ENCODE assay signal across 2 cellular contexts in the genomic region with DNA sequence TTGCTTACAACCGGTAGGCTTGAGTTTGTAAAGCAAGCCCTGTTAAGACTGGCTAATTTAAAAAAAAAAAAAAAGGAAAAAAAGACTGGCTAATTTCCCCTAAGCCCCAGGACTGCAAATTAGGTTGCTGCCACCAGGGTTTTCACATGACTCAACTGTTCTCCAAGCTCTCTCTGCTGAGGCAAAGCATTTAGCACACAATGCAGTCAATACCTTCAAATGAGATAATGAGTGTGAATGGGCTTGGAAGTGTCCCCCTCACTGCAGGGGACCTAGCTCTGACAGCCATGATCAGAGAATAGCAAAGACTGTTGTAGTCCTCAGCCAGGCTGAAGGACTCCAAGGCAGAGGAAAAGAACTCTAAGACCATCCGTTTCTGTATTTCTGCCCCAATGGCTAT.
TF ChIP-seq lines count a peak whose summit lies in the region.

No MANE protein-coding gene starts in this region.

TF ChIP-seq in HEK293, 187 proteins besides CTCF, POLR2A, EP300 and RAD21:
- TF ChIP-seq, protein P1, sequence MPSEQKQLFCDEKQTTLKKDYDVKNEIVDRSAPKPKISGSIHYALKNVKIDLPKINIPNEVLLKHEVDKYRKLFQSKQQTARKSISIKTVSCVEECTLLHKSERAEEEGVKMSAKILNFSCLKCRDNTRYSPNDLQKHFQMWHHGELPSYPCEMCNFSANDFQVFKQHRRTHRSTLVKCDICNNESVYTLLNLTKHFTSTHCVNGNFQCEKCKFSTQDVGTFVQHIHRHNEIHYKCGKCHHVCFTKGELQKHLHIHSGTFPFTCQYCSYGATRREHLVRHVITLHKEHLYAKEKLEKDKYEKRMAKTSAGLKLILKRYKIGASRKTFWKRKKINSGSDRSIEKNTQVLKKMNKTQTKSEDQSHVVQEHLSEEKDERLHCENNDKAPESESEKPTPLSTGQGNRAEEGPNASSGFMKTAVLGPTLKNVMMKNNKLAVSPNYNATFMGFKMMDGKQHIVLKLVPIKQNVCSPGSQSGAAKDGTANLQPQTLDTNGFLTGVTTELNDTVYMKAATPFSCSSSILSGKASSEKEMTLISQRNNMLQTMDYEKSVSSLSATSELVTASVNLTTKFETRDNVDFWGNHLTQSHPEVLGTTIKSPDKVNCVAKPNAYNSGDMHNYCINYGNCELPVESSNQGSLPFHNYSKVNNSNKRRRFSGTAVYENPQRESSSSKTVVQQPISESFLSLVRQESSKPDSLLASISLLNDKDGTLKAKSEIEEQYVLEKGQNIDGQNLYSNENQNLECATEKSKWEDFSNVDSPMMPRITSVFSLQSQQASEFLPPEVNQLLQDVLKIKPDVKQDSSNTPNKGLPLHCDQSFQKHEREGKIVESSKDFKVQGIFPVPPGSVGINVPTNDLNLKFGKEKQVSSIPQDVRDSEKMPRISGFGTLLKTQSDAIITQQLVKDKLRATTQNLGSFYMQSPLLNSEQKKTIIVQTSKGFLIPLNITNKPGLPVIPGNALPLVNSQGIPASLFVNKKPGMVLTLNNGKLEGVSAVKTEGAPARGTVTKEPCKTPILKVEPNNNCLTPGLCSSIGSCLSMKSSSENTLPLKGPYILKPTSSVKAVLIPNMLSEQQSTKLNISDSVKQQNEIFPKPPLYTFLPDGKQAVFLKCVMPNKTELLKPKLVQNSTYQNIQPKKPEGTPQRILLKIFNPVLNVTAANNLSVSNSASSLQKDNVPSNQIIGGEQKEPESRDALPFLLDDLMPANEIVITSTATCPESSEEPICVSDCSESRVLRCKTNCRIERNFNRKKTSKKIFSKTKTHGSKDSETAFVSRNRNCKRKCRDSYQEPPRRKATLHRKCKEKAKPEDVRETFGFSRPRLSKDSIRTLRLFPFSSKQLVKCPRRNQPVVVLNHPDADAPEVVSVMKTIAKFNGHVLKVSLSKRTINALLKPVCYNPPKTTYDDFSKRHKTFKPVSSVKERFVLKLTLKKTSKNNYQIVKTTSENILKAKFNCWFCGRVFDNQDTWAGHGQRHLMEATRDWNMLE (tag by site-specific recombination; conservative IDR thresholded peaks at IDR 0.05; ENCODE audit: low read depth): no peak
- peak; percentile 45; the same call in 1 of the 2 replicates for TF ChIP-seq ZIC2 (tag by site-specific recombination; IDR thresholded peaks at IDR 0.05)
TF ChIP-seq in HEK293: peak in this region for 1.

TF ChIP-seq in K562, 482 proteins besides CTCF, POLR2A, EP300 and RAD21:
- TF ChIP-seq ZBTB8A (IDR thresholded peaks at IDR 0.05; ENCODE audit: partially characterized antibody): no peak
- TF ChIP-seq ZNF384 (IDR thresholded peaks at IDR 0.05; ENCODE audit: low read depth, low read length): 0 out of 2 replicates have a peak, but pooled peaks have one; percentile 24
- no peak for TF ChIP-seq POLR3A (IDR thresholded peaks at IDR 0.05; ENCODE audit: borderline replicate concordance, extremely low read depth, insufficient read depth, insufficient read length)
- no peak for TF ChIP-seq SMC3 (conservative IDR thresholded peaks at IDR 0.05; ENCODE audit: insufficient read depth, low read depth, low read length)
